26 cellular contexts compared by ENCODE assay signal in the genomic region with DNA sequence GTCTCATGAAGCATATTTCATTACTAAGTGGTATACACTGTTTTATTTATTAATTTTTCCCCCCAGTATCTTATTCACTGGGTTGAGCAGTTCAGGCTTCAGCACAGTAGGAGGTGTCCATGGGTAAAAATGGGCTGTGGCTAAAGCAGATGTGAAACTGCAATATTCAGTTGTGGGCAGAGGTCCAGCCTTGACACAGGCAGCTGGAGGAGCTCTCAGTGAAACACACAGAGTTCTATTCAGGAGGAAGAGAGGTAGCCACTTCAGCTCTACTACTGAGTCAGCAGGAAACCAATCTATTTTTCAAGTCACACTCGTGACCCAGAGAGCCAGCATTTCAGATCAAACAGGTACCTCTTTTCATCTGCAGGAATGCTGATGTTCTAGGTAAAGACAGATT.
DNase-seq lines count a peak whose midpoint lies in the region; ATAC-seq and TF ChIP-seq lines count a peak whose summit lies in the region.
"Had no signal": no experiment of that assay in that cellular context is flagged by ENCODE, and none has a peak within 500 bp of the region (broad histone marks: within the 10 kb centered on the region; RNA-seq: fewer than 3 reads in every experiment).

No MANE protein-coding gene starts in this region.

- no peaks in the 10 kb centered on the region for H3K27me3 ChIP-seq in brain microvascular endothelial cell (replicated peaks)
- H3K27me3 ChIP-seq: esophagus muscularis mucosa, SJSA1, testis had no signal

- in situ Hi-C loops in brain microvascular endothelial cell (cut with HindIII; ENCODE audit: low pct_ligation_motif_present, low sequenced_read_pairs) = no loop called here

- H3K36me3 ChIP-seq in brain microvascular endothelial cell (replicated peaks) = no peaks in the 10 kb centered on the region
- H3K36me3 ChIP-seq: esophagus muscularis mucosa, SJSA1 had no signal

- H3K4me3 ChIP-seq in AG10803 (ENCODE audit: low read length) (no peak overlapping the region), brain microvascular endothelial cell (ENCODE audit: low read depth, low read length) (no peak overlapping the region)
- H3K4me3 ChIP-seq: esophagus muscularis mucosa, GM12878, SJSA1, testis had no signal

- DNase-seq in AG10803 (ENCODE audit: low read depth) = peak; percentile 24
- peak; percentile 52 for DNase-seq in HT1080 (ENCODE audit: low read depth)
- peak; percentile 3 for DNase-seq in astrocyte of the hippocampus (ENCODE audit: low read depth, low spot score)
- no peak for DNase-seq in left lobe of liver (ENCODE audit: low spot score)
- no peak for DNase-seq in T1000 (lab: John Stamatoyannopoulos, UW)
- no peak for DNase-seq in AG08395 (ENCODE audit: low spot score)
- no peak for DNase-seq in brain microvascular endothelial cell
- DNase-seq in NCI-H1092 treated with DMSO at 0.1 percent for 48 hours (lab: John Stamatoyannopoulos, UW) = no peak
- DNase-seq: ACHN; activated CD4-positive, alpha-beta T cell treated with anti-CD3 and anti-CD28 coated beads, Interleukin-2, amount 50 U/mL, for 48 hours; endodermal cell; immature natural killer cell; left ventricle myocardium superior; naive B cell; NCI-H1105; NCI-H1930; NCI-H526; occipital lobe; stimulated activated naive CD8-positive, alpha-beta T cell treated with anti-CD3 and anti-CD28 coated beads, Interleukin-15, Interleukin-2, amounts not matched to agents 100 U/mL and 50 U/mL, for 24 hours; T-helper 1 cell; testis had no signal

- TF ChIP-seq CTCF in AG10803 (conservative IDR thresholded peaks at IDR 0.05; ENCODE audit: low read length) = no peak
- no peak for TF ChIP-seq CTCF in brain microvascular endothelial cell (IDR thresholded peaks at IDR 0.05; ENCODE audit: low read depth, low read length, missing control alignments)

- H3K27ac ChIP-seq in brain microvascular endothelial cell = no peak overlapping the region
- H3K27ac ChIP-seq: C4-2B, esophagus muscularis mucosa, SJSA1, testis had no signal

- ATAC-seq in left lobe of liver = peak; percentile 19
- ATAC-seq: activated CD4-positive, CD25-positive, alpha-beta regulatory T cell treated with anti-CD3 and anti-CD28 coated beads, Interleukin-2, amount 50 U/mL, for 24 hours; GM12878; left ventricle myocardium superior; stimulated activated naive CD8-positive, alpha-beta T cell treated with anti-CD3 and anti-CD28 coated beads, Interleukin-15, Interleukin-2, amounts not matched to agents 100 U/mL and 50 U/mL, for 24 hours had no signal

Comparison
In these comparisons a context has a peak if more than half of its experiments do, and no peak if none do; other contexts are left out.
1. DNase-seq: peak in AG10803 (single experiment), HT1080 (single experiment) and astrocyte of the hippocampus (single experiment); none in left lobe of liver (single experiment), T1000 (single experiment), AG08395 (single experiment), brain microvascular endothelial cell (single experiment) and NCI-H1092 treated with DMSO at 0.1 percent for 48 hours (single experiment).